ENCODE assay signal across 8 cellular contexts in the genomic region with DNA sequence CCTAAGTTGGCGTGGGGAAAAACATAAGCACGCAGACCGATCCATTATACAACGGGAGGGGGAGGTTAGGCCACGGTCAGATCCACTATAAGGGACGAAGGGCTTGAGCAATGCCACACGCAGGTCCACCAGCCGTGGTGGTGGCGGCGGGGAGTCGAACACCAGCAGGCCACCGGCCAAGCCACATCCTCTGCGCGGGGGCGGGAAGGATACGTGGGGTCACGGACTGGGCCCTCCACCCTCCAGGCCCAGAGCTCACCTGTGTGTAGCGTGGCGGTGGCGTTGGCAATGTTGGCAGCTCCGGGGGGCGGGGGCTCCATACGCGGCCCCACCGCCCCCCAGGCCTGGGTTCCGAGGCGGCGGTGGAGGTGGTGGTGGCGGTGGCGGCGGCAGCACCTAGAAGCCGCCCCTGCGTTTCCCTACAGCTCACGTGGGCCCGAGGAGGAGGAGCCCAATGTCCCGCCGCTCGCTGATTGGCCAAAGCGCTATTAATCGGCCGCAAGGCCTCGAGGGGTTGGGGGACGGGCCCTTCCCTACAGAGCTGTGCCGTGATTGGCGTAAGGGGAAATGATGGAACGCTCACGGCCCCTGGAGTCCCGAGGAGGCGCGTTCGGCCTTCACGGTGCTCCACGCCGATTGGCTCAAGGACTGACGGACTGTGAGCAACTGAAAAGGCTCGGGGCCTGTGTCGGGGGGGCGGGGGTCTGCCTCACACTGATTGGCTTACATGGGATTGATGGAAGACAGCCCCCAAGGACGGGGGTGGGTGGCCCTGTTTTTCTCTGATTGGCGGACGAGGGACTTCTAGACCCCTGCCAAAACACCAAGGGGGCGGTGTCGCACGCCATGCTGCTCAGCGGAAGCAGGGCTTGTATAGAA. TPM values are rescaled to one million over a fixed set of nuclear protein-coding genes. Genes with fewer than 3 reads are reported as not detected.
A peak's percentile ranks its signal among the peaks of the same experiment; 100 is the strongest.
DNase-seq lines count a peak whose midpoint lies in the region; ATAC-seq, FAIRE-seq and TF ChIP-seq lines count a peak whose summit lies in the region.

Gene ELK1, minus strand, starts transcription at position 400 of the 879 bp plus-strand sequence. CDS start 9,122 bp downstream, outside the sequence.

- H3K36me3 ChIP-seq in psoas muscle (ENCODE audit: insufficient read depth in 1 of 2, low read depth in 1 of 2), result peaks cover 3 to 34% of the 10 kb centered on the region in 2 donors

- H3K9me3 ChIP-seq in psoas muscle, result no peaks in the 10 kb centered on the region

- peaks cover 8% of the 10 kb centered on the region for H3K4me1 ChIP-seq in psoas muscle

- peak within 1 kb of the TSS; percentile 72 for H3K4me3 ChIP-seq in psoas muscle

- intact Hi-C loops in T-helper 2 cell treated with Interferon-gamma antibody and Interleukin-4, amounts not matched to agents 100 ng/mL and 5 ng/mL, for 36 hours (cut with micrococcal nuclease), result loop anchor here (1.0 to 10.0 kb wide), 9 partner anchors 8 to 1152 kb away; partner anchors contain the start of genes ARAF, CDK16, HDAC6 and RBM10
- intact Hi-C loops in left ventricle myocardium superior (cut with micrococcal nuclease) (no loop called here), psoas muscle (cut with DNase I) (loop anchor here in 1 of 2 donors (10.0 kb wide), 1 partner anchor 506 kb away; the partner anchor contains the start of genes NDUFB11 and RBM10)

- peak; percentile 52 for TF ChIP-seq POLR2A in GM15510 (IDR thresholded peaks at IDR 0.05; ENCODE audit: borderline replicate concordance, extremely low read depth, insufficient read length)

- FAIRE-seq in urothelium cell line (lab: Jason Lieb, UNC), result no peak

- DNase-seq in NCI-H1694 treated with DMSO at 0.1 percent for 48 hours (lab: John Stamatoyannopoulos, UW) (peak; percentile 97), anterior cingulate cortex (lab: John Stamatoyannopoulos, UW) (peak; percentile 41 to 98 (median 94)), left ventricle myocardium superior (peak; percentile 95), psoas muscle (peak; percentile 95 to 97), urothelium cell line (ENCODE audit: low spot score) (peak; percentile 94)

- peak within 1 kb of the TSS; percentile 87 for H3K27ac ChIP-seq in psoas muscle

- WGBS in psoas muscle, 3 donors, result 0 to 41% (median 1%) methylated on average over 25 to 65 of the region's 65 CpGs

- H3K27me3 ChIP-seq in psoas muscle (ENCODE audit: insufficient read depth in 3 of 3, low read length in 2 of 3), result no peaks in the 10 kb centered on the region

- ATAC-seq in HG02885 (IDR thresholded peaks at IDR 0.05; ENCODE audit: poor library complexity, unreplicated experiment) (peak; percentile 89), left ventricle myocardium superior (peak; percentile 97), psoas muscle (peak; percentile 93 to 95 (median 95))

- no peak for TF ChIP-seq CTCF in psoas muscle (IDR thresholded peaks at IDR 0.05)

RNA-seq across cellular contexts. Expression of gene ELK1, which starts in this region (rescaled TPM):
- 57.4 and 58.9 TPM in 2 replicates for total RNA-seq in T-helper 2 cell treated with Interferon-gamma antibody and Interleukin-4, amounts not matched to agents 100 ng/mL and 5 ng/mL, for 36 hours
- total RNA-seq in left ventricle myocardium superior (24.5 TPM), psoas muscle (10 to 100 TPM; 30.7 to 55.7 (median 34.2) TPM)
- 10 to 100 TPM; 18.7 to 42.8 (median 33.3) TPM for polyA plus RNA-seq in psoas muscle

Comparison
In these comparisons a context has a peak if more than half of its experiments do, and no peak if none do; other contexts are left out.
1. Peak in every context shown above with its lines: DNase-seq, ATAC-seq, H3K4me3 ChIP-seq and H3K27ac ChIP-seq.